Comparison of ENCODE assay signal across 1 cellular context in the genomic region with DNA sequence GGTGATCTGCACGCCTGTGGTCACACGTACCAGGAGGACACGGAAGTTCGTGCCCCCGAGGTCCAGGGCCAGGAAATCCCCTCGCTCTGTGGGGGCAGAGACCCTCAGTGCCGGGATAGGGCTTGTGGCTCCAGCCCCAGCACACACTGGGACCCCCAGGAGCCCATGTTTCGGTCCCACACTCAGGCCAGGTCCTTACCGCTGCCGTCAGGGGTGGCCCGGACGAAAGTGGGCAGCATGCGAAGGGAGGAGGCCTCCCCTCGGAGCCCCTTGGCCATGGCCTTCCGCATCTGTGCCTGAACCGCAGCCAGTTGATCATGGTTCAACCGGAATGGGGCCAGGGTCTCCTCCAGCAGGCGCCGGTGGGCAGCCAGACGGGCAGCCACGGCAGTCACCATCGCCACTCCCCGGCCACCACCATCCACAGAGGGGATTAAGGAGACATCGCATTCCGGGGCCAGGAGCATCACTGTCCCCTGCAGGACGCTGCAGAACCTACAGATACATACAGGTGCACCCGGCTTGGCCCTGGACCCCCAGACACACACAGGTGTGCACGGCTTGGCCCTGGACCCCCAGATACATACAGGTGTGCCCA.
TF ChIP-seq lines count a peak whose summit lies in the region.

No MANE protein-coding gene starts in this region.

TF ChIP-seq in H1, 55 proteins besides CTCF, POLR2A, EP300 and RAD21:
- TF ChIP-seq SP1 (IDR thresholded peaks at IDR 0.05; ENCODE audit: low read depth, low read length) (no peak), TEAD4 (IDR thresholded peaks at IDR 0.05; ENCODE audit: low read depth, low read length) (peak; percentile 67), SRF (IDR thresholded peaks at IDR 0.05; ENCODE audit: low read depth, low read length) (no peak), FOSL1 (IDR thresholded peaks at IDR 0.05; ENCODE audit: insufficient read depth, low read depth, low read length) (no peak), RNF2 (IDR thresholded peaks at IDR 0.05; ENCODE audit: borderline replicate concordance, low read depth, low read length, missing control alignments, poor library complexity, severe bottlenecking) (no peak), GTF2F1 (IDR thresholded peaks at IDR 0.05; ENCODE audit: borderline replicate concordance, low read depth, low read length) (no peak), SIN3A (conservative IDR thresholded peaks at IDR 0.05 in 1 of 2, IDR thresholded peaks at IDR 0.05 in 1 of 2; ENCODE audit: low read depth in 1 of 2, low read length in 2 of 2) (no peak), TAF7 (optimal IDR thresholded peaks at IDR 0.05; ENCODE audit: borderline replicate concordance, low read depth, low read length) (no peak), MAFK (IDR thresholded peaks at IDR 0.05; ENCODE audit: low read depth, low read length) (no peak), EGR1 (IDR thresholded peaks at IDR 0.05; ENCODE audit: borderline replicate concordance, low read depth, low read length) (peak; percentile 18; the same call in 1 of the 2 replicates), SIX5 (IDR thresholded peaks at IDR 0.05; ENCODE audit: low read depth, low read length) (no peak), CHD2 (IDR thresholded peaks at IDR 0.05; ENCODE audit: low read length) (no peak), TAF1 (IDR thresholded peaks at IDR 0.05; ENCODE audit: low read depth, low read length) (no peak)
- TF ChIP-seq, protein P1, sequence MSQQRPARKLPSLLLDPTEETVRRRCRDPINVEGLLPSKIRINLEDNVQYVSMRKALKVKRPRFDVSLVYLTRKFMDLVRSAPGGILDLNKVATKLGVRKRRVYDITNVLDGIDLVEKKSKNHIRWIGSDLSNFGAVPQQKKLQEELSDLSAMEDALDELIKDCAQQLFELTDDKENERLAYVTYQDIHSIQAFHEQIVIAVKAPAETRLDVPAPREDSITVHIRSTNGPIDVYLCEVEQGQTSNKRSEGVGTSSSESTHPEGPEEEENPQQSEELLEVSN (IDR thresholded peaks at IDR 0.05) = no peak
